Comparison of ENCODE assay signal across 19 cellular contexts in genomic region chr6:152314483-152314832, GRCh38.
A peak's percentile ranks its signal among the peaks of the same experiment; 100 is the strongest.
DNase-seq lines count a peak whose midpoint lies in the region; ATAC-seq and TF ChIP-seq lines count a peak whose summit lies in the region.
"Had no signal": no experiment of that assay in that cellular context is flagged by ENCODE, and none has a peak within 500 bp of the region (broad histone marks: within the 10 kb centered on the region; RNA-seq: fewer than 3 reads in every experiment).

No MANE protein-coding gene starts in this region.

- in situ Hi-C loops in gastrocnemius medialis (cut with MboI; ENCODE audit: low sequenced_read_pairs in 4 of 4), result no loop called here

- H3K27ac ChIP-seq in ACC112 (ENCODE audit: low read depth, low read length), result peak overlapping the region; percentile 73
- peak overlapping the region; percentile 34 for H3K27ac ChIP-seq in fibroblast of lung (ENCODE audit: insufficient read depth, low read length)
- peak overlapping the region in 1 of 4 donors; percentile 10 for H3K27ac ChIP-seq in gastrocnemius medialis
- H3K27ac ChIP-seq: uterus had no signal

- no peaks in the 10 kb centered on the region for H3K9me3 ChIP-seq in fibroblast of lung (ENCODE audit: control insufficient read depth, insufficient read depth, low read depth, low read length)
- no peaks in the 10 kb centered on the region for H3K9me3 ChIP-seq in gastrocnemius medialis
- H3K9me3 ChIP-seq: uterus had no signal

- H3K4me1 Mint-ChIP-seq in HFFc6 (ENCODE audit: low read depth), result peaks cover 52% of the 10 kb centered on the region
- H3K4me1 Mint-ChIP-seq in osteocyte (ENCODE audit: unreplicated experiment), result peaks cover 15% of the 10 kb centered on the region

- no peak overlapping the region for H3K4me3 ChIP-seq in ACC112 (ENCODE audit: low read depth, low read length)
- H3K4me3 ChIP-seq in fibroblast of lung (replicated peaks in 1 of 4; ENCODE audit: control extremely low read depth in 1 of 4, insufficient read depth in 1 of 4, low read depth in 3 of 4, low read length in 4 of 4), result no peak overlapping the region
- no peak overlapping the region for H3K4me3 ChIP-seq in gastrocnemius medialis
- H3K4me3 ChIP-seq: uterus had no signal

- DNase-seq in HFFc6 (no peak), fibroblast of lung (ENCODE audit: low read depth in 2 of 2) (no peak), osteocyte (ENCODE audit: extremely low spot score, unreplicated experiment) (no peak), gastrocnemius medialis (no peak)
- no peak for DNase-seq in activated CD8-positive, alpha-beta memory T cell treated with anti-CD3 and anti-CD28 coated beads, Interleukin-2, amount 50 U/mL, for 48 hours
- DNase-seq in activated CD4-positive, CD25-positive, alpha-beta regulatory T cell (lab: John Stamatoyannopoulos, UW), result no peak
- DNase-seq: activated CD4-positive, alpha-beta T cell treated with anti-CD3 and anti-CD28 coated beads for 48 hours; activated naive CD4-positive, alpha-beta T cell; AML-193; aorta; GOT3; NCI-H1930; SW 1271; uterus had no signal

- TF ChIP-seq POLR2A in gastrocnemius medialis (IDR thresholded peaks at IDR 0.05), result no peak

- H3K9ac ChIP-seq in fibroblast of lung (ENCODE audit: insufficient read depth, low read length), result no peak overlapping the region

- peaks cover 18% of the 10 kb centered on the region; the same call in 1 of the 2 replicates for H3K36me3 ChIP-seq in ACC112 (ENCODE audit: insufficient read depth, low read length)
- H3K36me3 ChIP-seq in fibroblast of lung (ENCODE audit: control insufficient read depth, insufficient read depth, low read length), result no peaks in the 10 kb centered on the region
- H3K36me3 ChIP-seq in gastrocnemius medialis, result peaks cover 0 to 45% of the 10 kb centered on the region in 2 donors
- H3K36me3 ChIP-seq: uterus had no signal

- H3K4me2 ChIP-seq in fibroblast of lung (ENCODE audit: extremely low read depth, insufficient read depth, low read length), result no peak overlapping the region

- TF ChIP-seq CTCF in HFFc6 (IDR thresholded peaks at IDR 0.05), result peak; percentile 33
- TF ChIP-seq CTCF in fibroblast of lung (conservative IDR thresholded peaks at IDR 0.05 in 1 of 2, IDR thresholded peaks at IDR 0.05 in 1 of 2; ENCODE audit: low read depth in 1 of 2, low read length in 2 of 2), result no peak
- TF ChIP-seq CTCF in osteocyte (IDR thresholded peaks at IDR 0.05), result no peak
- TF ChIP-seq CTCF in gastrocnemius medialis (IDR thresholded peaks at IDR 0.05 in 4 of 5, conservative IDR thresholded peaks at IDR 0.05 in 1 of 5), result no peak

- H2AFZ ChIP-seq in ACC112 (ENCODE audit: low read length, unreplicated experiment) (no peak overlapping the region), fibroblast of lung (ENCODE audit: low read length) (no peak overlapping the region)

- H3K27me3 ChIP-seq in ACC112 (ENCODE audit: insufficient read depth, low read length) (no peaks in the 10 kb centered on the region), fibroblast of lung (ENCODE audit: control insufficient read depth, insufficient read depth, low read length) (no peaks in the 10 kb centered on the region), gastrocnemius medialis (no peaks in the 10 kb centered on the region)
- H3K27me3 ChIP-seq: uterus had no signal

- no peaks in the 10 kb centered on the region for H4K20me1 ChIP-seq in fibroblast of lung (ENCODE audit: control insufficient read depth, extremely low read depth, insufficient read depth, low read length)

- no peaks in the 10 kb centered on the region for H3K27me3 Mint-ChIP-seq in HFFc6 (ENCODE audit: insufficient read depth)
- no peaks in the 10 kb centered on the region for H3K27me3 Mint-ChIP-seq in osteocyte (ENCODE audit: unreplicated experiment)
- H3K27me3 Mint-ChIP-seq: stimulated activated naive CD8-positive, alpha-beta T cell treated with anti-CD3 and anti-CD28 coated beads, Interleukin-15, Interleukin-2, amounts not matched to agents 100 ng/mL and 50 ng/mL, for 24 hours had no signal

- H3K4me3 Mint-ChIP-seq in HFFc6 (peak overlapping the region; percentile 17), osteocyte (ENCODE audit: unreplicated experiment) (no peak overlapping the region)
- H3K4me3 Mint-ChIP-seq: memory B cell; stimulated activated naive CD8-positive, alpha-beta T cell treated with anti-CD3 and anti-CD28 coated beads, Interleukin-15, Interleukin-2, amounts not matched to agents 100 ng/mL and 50 ng/mL, for 24 hours had no signal

- ATAC-seq in gastrocnemius medialis (no peak), HG03571 (IDR thresholded peaks at IDR 0.05; ENCODE audit: unreplicated experiment) (no peak)
- ATAC-seq: sciatic nerve had no signal

- peak overlapping the region; percentile 87 for H3K27ac Mint-ChIP-seq in HFFc6
- peak overlapping the region; percentile 77 for H3K27ac Mint-ChIP-seq in osteocyte (ENCODE audit: unreplicated experiment)
- H3K27ac Mint-ChIP-seq: memory B cell; stimulated activated naive CD8-positive, alpha-beta T cell treated with anti-CD3 and anti-CD28 coated beads, Interleukin-15, Interleukin-2, amounts not matched to agents 100 ng/mL and 50 ng/mL, for 24 hours had no signal

- no peaks in the 10 kb centered on the region for H3K79me2 ChIP-seq in ACC112 (ENCODE audit: control insufficient read depth, insufficient read depth, low read length, unreplicated experiment)
- no peaks in the 10 kb centered on the region for H3K79me2 ChIP-seq in fibroblast of lung (ENCODE audit: control insufficient read depth, insufficient read depth, low read length)

- H3K9me3 Mint-ChIP-seq in HFFc6, result no peaks in the 10 kb centered on the region
- no peaks in the 10 kb centered on the region for H3K9me3 Mint-ChIP-seq in osteocyte (ENCODE audit: unreplicated experiment)
- H3K9me3 Mint-ChIP-seq: memory B cell; stimulated activated naive CD8-positive, alpha-beta T cell treated with anti-CD3 and anti-CD28 coated beads, Interleukin-15, Interleukin-2, amounts not matched to agents 100 ng/mL and 50 ng/mL, for 24 hours had no signal

- H3K4me1 ChIP-seq in ACC112 (ENCODE audit: control insufficient read depth, insufficient read depth, low read length, unreplicated experiment) (peaks cover 23% of the 10 kb centered on the region), fibroblast of lung (ENCODE audit: control insufficient read depth, extremely low read depth, insufficient read depth, low read length) (peaks cover 6% of the 10 kb centered on the region), gastrocnemius medialis (no peaks in the 10 kb centered on the region)
- H3K4me1 ChIP-seq: uterus had no signal

- intact Hi-C loops in gastrocnemius medialis (cut with DNase I; ENCODE audit: low total_unique reads), result no loop called here

- peaks cover 62% of the 10 kb centered on the region for H3K36me3 Mint-ChIP-seq in HFFc6 (ENCODE audit: low read depth)
- H3K36me3 Mint-ChIP-seq in osteocyte (ENCODE audit: unreplicated experiment), result peaks cover 61% of the 10 kb centered on the region
- H3K36me3 Mint-ChIP-seq: memory B cell had no signal
